In the genomic region with DNA sequence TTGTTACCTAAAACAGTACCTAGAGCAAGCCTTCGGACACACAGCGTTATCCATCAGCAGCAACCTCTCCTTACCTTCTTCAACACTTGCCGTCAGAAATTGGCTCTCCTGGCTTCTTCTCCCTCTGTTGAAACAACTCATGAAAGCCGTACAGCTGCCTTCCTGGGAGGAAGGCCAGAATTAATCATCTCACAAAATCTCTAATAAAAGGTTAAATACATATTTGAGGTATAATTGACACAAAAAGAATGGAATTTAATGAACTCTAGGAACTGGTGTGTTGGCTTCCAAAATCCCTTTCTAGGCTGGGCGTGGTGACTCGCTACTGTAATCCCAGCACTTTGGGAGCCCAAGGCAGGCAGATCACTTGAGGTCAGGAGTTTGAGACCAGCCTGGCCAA, we compare ENCODE assay signal across 22 cellular contexts. TPM values are rescaled to one million over a fixed set of nuclear protein-coding genes. Genes with fewer than 3 reads are reported as not detected.
DNase-seq lines count a peak whose midpoint lies in the region; ATAC-seq and TF ChIP-seq lines count a peak whose summit lies in the region.
"Had no signal": no experiment of that assay in that cellular context is flagged by ENCODE, and none has a peak within 500 bp of the region (broad histone marks: within the 10 kb centered on the region; RNA-seq: fewer than 3 reads in every experiment).

No MANE protein-coding gene starts in this region.

- intact Hi-C loops in prostate gland (cut with DNase I) (no loop called here), esophagus squamous epithelium (cut with DNase I) (no loop called here)

- H3K4me3 ChIP-seq in choroid plexus epithelial cell (ENCODE audit: low read depth, low read length), result no peak overlapping the region
- no peak overlapping the region for H3K4me3 ChIP-seq in prostate gland
- no peak overlapping the region for H3K4me3 ChIP-seq in esophagus squamous epithelium
- H3K4me3 ChIP-seq: gastrocnemius medialis, spleen, suprapubic skin had no signal

- no peaks in the 10 kb centered on the region for H3K9me3 ChIP-seq in prostate gland
- no peaks in the 10 kb centered on the region for H3K9me3 ChIP-seq in esophagus squamous epithelium
- H3K9me3 ChIP-seq: gastrocnemius medialis, spleen, suprapubic skin had no signal

- H3K4me1 ChIP-seq in prostate gland (replicated peaks), result no peaks in the 10 kb centered on the region
- no peaks in the 10 kb centered on the region for H3K4me1 ChIP-seq in esophagus squamous epithelium
- H3K4me1 ChIP-seq: spleen, suprapubic skin had no signal

- no peak for ATAC-seq in T-cell (replicated peaks in 1 of 4)
- ATAC-seq in HG02970 (IDR thresholded peaks at IDR 0.05; ENCODE audit: low FRiP score, unreplicated experiment), result no peak
- ATAC-seq: gastrocnemius medialis, left lobe of liver had no signal

- 23% methylated on average over 6 of the region's 6 CpGs for WGBS in prostate gland
- WGBS in esophagus squamous epithelium, 2 donors, result 41 to 48% methylated on average over 6 of the region's 6 CpGs

- no peak overlapping the region for H3K27ac Mint-ChIP-seq in T-cell
- H3K27ac Mint-ChIP-seq: activated naive CD8-positive, alpha-beta T cell treated with anti-CD3 and anti-CD28 coated beads, Interleukin-2, amount 10 ng/mL, durations not matched to agents 7 days and 5 days had no signal

- H3K27ac ChIP-seq in prostate gland (no peak overlapping the region), esophagus squamous epithelium (no peak overlapping the region)
- H3K27ac ChIP-seq: gastrocnemius medialis, spleen, suprapubic skin had no signal

- H3K27me3 ChIP-seq in prostate gland (replicated peaks; ENCODE audit: insufficient read depth) (no peaks in the 10 kb centered on the region), esophagus squamous epithelium (no peaks in the 10 kb centered on the region)
- H3K27me3 ChIP-seq: gastrocnemius medialis, spleen, suprapubic skin had no signal

- no peak overlapping the region for H3K4me3 Mint-ChIP-seq in T-cell
- H3K4me3 Mint-ChIP-seq: activated naive CD8-positive, alpha-beta T cell treated with anti-CD3 and anti-CD28 coated beads, Interleukin-2, amount 10 ng/mL, durations not matched to agents 7 days and 5 days had no signal

- TF ChIP-seq CTCF in choroid plexus epithelial cell (conservative IDR thresholded peaks at IDR 0.05; ENCODE audit: low read depth, low read length), result no peak
- no peak for TF ChIP-seq CTCF in prostate gland (IDR thresholded peaks at IDR 0.05)
- TF ChIP-seq CTCF in esophagus squamous epithelium (IDR thresholded peaks at IDR 0.05), result no peak

- H3K9me3 Mint-ChIP-seq in T-cell, result no peaks in the 10 kb centered on the region
- H3K9me3 Mint-ChIP-seq: activated naive CD8-positive, alpha-beta T cell treated with anti-CD3 and anti-CD28 coated beads, Interleukin-2, amount 10 ng/mL, durations not matched to agents 7 days and 5 days had no signal

- TF ChIP-seq POLR2A in prostate gland (IDR thresholded peaks at IDR 0.05) (no peak), esophagus squamous epithelium (IDR thresholded peaks at IDR 0.05) (no peak)

- no peaks in the 10 kb centered on the region for H3K36me3 ChIP-seq in prostate gland
- H3K36me3 ChIP-seq in esophagus squamous epithelium, result no peaks in the 10 kb centered on the region
- H3K36me3 ChIP-seq: gastrocnemius medialis, spleen, suprapubic skin had no signal

- POLR2A ChIA-PET in T-cell (lab: Charles Lee), result no interaction called here

- H3K36me3 Mint-ChIP-seq in T-cell, result no peaks in the 10 kb centered on the region
- H3K36me3 Mint-ChIP-seq: activated naive CD8-positive, alpha-beta T cell treated with anti-CD3 and anti-CD28 coated beads, Interleukin-2, amount 10 ng/mL, durations not matched to agents 7 days and 5 days had no signal

- DNase-seq in EL (peak; percentile 82), M059J (ENCODE audit: low read depth) (peak; percentile 68), choroid plexus epithelial cell (ENCODE audit: low read depth) (peak; percentile 13), prostate gland (ENCODE audit: low spot score) (peak; percentile 11), NK-92 (lab: John Stamatoyannopoulos, UW; ENCODE audit: unreplicated experiment) (no peak), T-cell (no peak), esophagus squamous epithelium (lab: John Stamatoyannopoulos, UW) (no peak)
- DNase-seq: activated CD4-positive, CD25-positive, alpha-beta regulatory T cell treated with anti-CD3 and anti-CD28 coated beads, Interleukin-2, amount 50 U/mL, for 72 hours; activated naive CD8-positive, alpha-beta T cell treated with anti-CD3 and anti-CD28 coated beads, Interleukin-2, amount 10 ng/mL, durations not matched to agents 7 days and 5 days; C1 segment of cervical spinal cord; caudate nucleus; effector CD8-positive, alpha-beta T cell; gastrocnemius medialis; KG1; NCI-H1105 treated with DMSO at 0.1 percent for 48 hours; NCI-H69; spleen; stimulated activated CD8-positive, alpha-beta memory T cell treated with anti-CD3 and anti-CD28 coated beads, Interleukin-4, amount 100 ng/mL, for 48 hours; T1000 had no signal

- H3K27me3 Mint-ChIP-seq in T-cell, result no peaks in the 10 kb centered on the region

- CTCF ChIA-PET in T-cell (lab: Charles Lee), result no interaction called here

- H3K4me1 Mint-ChIP-seq in T-cell, result peaks cover 0 to 3% (median 0%) of the 10 kb centered on the region in 3 donors
- H3K4me1 Mint-ChIP-seq: activated naive CD8-positive, alpha-beta T cell treated with anti-CD3 and anti-CD28 coated beads, Interleukin-2, amount 10 ng/mL, durations not matched to agents 7 days and 5 days had no signal

RNA-seq across cellular contexts. Expression of gene GTF2F2, which starts 37.3 kb away (rescaled TPM):
- total RNA-seq in M059J (2014; rRNA removed; shearing (Covaris generic)), result 31.4 and 49.6 TPM in 2 replicates
- 10 to 100 TPM; 15.3 to 21.2 TPM for total RNA-seq in prostate gland
- total RNA-seq in T-cell, result 10 to 100 TPM; 12.9 to 17.0 (median 15.6) TPM
- 10 to 100 TPM in 3 of 4 donors, 1 to 10 TPM in 1; 9.4 to 23.3 (median 19.6) TPM for total RNA-seq in esophagus squamous epithelium

Comparison
In these comparisons a context has a peak if more than half of its experiments do, and no peak if none do; other contexts are left out.
1. DNase-seq: peak in EL (single experiment), M059J (single experiment), choroid plexus epithelial cell (single experiment) and prostate gland (single experiment); none in NK-92 (single experiment), T-cell (0 of 34) and esophagus squamous epithelium (single experiment).